ENCODE assay signal across 8 cellular contexts in genomic region chr2:10278029-10278762, GRCh38. TPM values are rescaled to one million over a fixed set of nuclear protein-coding genes. Genes with fewer than 3 reads are reported as not detected.
A peak's percentile ranks its signal among the peaks of the same experiment; 100 is the strongest.
DNase-seq lines count a peak whose midpoint lies in the region; ATAC-seq, FAIRE-seq and TF ChIP-seq lines count a peak whose summit lies in the region.

No MANE protein-coding gene starts in this region.

- H3K27me3 Mint-ChIP-seq in type B pancreatic cell, result peaks cover 4% of the 10 kb centered on the region

- H3K36me3 ChIP-seq in ascending aorta, result no peaks in the 10 kb centered on the region
- no peaks in the 10 kb centered on the region for H3K36me3 ChIP-seq in lung (ENCODE audit: control insufficient read depth in 2 of 2, insufficient read depth in 2 of 2, low read length in 2 of 2)

- H3K4me3 ChIP-seq in ascending aorta (no peak overlapping the region), lung (no peak overlapping the region)

- H3K27me3 ChIP-seq in ascending aorta (no peaks in the 10 kb centered on the region), lung (ENCODE audit: control insufficient read depth, insufficient read depth) (no peaks in the 10 kb centered on the region)

- H3K9me3 Mint-ChIP-seq in type B pancreatic cell, result no peaks in the 10 kb centered on the region

- DNase-seq in stimulated activated CD4-positive, alpha-beta T cell treated with anti-CD3 and anti-CD28 coated beads, Interleukin-15, amount 100 ng/mL, for 24 hours, result peak; percentile 41
- DNase-seq in stimulated activated CD4-positive, alpha-beta T cell treated with anti-CD3 and anti-CD28 coated beads, Interleukin-12 subunit alpha, Interleukin-12 subunit beta, amount 100 ng/mL, for 4 hours, result no peak
- DNase-seq in ascending aorta (ENCODE audit: low spot score in 2 of 2) (peak; percentile 63 to 84), lung (ENCODE audit: low spot score) (peak; percentile 67), type B pancreatic cell (ENCODE audit: extremely low spot score, unreplicated experiment) (no peak), NCI-H2227 (lab: John Stamatoyannopoulos, UW; ENCODE audit: unreplicated experiment) (no peak), H54 (ENCODE audit: insufficient read length, low spot score) (no peak)

- intact Hi-C loops in ascending aorta (cut with DNase I), result no loop called here

- no peaks in the 10 kb centered on the region for H3K36me3 Mint-ChIP-seq in type B pancreatic cell

- no peak for TF ChIP-seq POLR2A in H54 (IDR thresholded peaks at IDR 0.05; ENCODE audit: low read depth, low read length)

- H3K27ac ChIP-seq in ascending aorta (no peak overlapping the region), lung (ENCODE audit: low read depth in 1 of 2, low read length in 1 of 2) (peak overlapping the region in 1 of 2 donors; percentile 28)

- H3K4me1 ChIP-seq in ascending aorta, result no peaks in the 10 kb centered on the region
- peaks cover 0 to 7% of the 10 kb centered on the region in 2 donors for H3K4me1 ChIP-seq in lung (ENCODE audit: control insufficient read depth in 2 of 2, insufficient read depth in 2 of 2, low read length in 2 of 2)

- no peak for FAIRE-seq in H54 (lab: Jason Lieb, UNC)

- TF ChIP-seq CTCF in ascending aorta (IDR thresholded peaks at IDR 0.05), result no peak
- TF ChIP-seq CTCF in lung (IDR thresholded peaks at IDR 0.05; ENCODE audit: control extremely low read depth, extremely low read depth), result no peak
- TF ChIP-seq CTCF in type B pancreatic cell (conservative IDR thresholded peaks at IDR 0.05), result no peak

- H3K4me1 Mint-ChIP-seq in type B pancreatic cell (ENCODE audit: unreplicated experiment), result peaks cover 10% of the 10 kb centered on the region

- H3K9me3 ChIP-seq in ascending aorta (no peaks in the 10 kb centered on the region), lung (ENCODE audit: control insufficient read depth in 2 of 2, insufficient read depth in 1 of 2, low read length in 1 of 2) (no peaks in the 10 kb centered on the region)

- ATAC-seq in lung (ENCODE audit: insufficient read depth, low FRiP score) (peak; percentile 54), GM21360 (IDR thresholded peaks at IDR 0.05; ENCODE audit: unreplicated experiment) (no peak)

- H3K4me3 Mint-ChIP-seq in type B pancreatic cell, result no peak overlapping the region

- WGBS in lung, 2 donors, result 52 to 61% methylated on average over 19 of the region's 19 CpGs

- H3K27ac Mint-ChIP-seq in type B pancreatic cell, result peak overlapping the region; percentile 6

RNA-seq across cellular contexts. Expression of gene HPCAL1, which starts 24.5 kb away (rescaled TPM):
- total RNA-seq in ascending aorta, result 401 TPM
- 100 to 1,000 TPM; 122 to 143 TPM for total RNA-seq in lung
- 100 to 1,000 TPM; 129 to 147 TPM for polyA plus RNA-seq in lung
- 13.4 and 17.8 TPM in 2 replicates for total RNA-seq in type B pancreatic cell (ENCODE audit: low replicate concordance)

Comparison
In these comparisons a context has a peak if more than half of its experiments do, and no peak if none do; other contexts are left out.
1. DNase-seq: peak in stimulated activated CD4-positive, alpha-beta T cell treated with anti-CD3 and anti-CD28 coated beads, Interleukin-15, amount 100 ng/mL, for 24 hours (single experiment), ascending aorta (2 of 2) and lung (single experiment); none in stimulated activated CD4-positive, alpha-beta T cell treated with anti-CD3 and anti-CD28 coated beads, Interleukin-12 subunit alpha, Interleukin-12 subunit beta, amount 100 ng/mL, for 4 hours (single experiment), type B pancreatic cell (single experiment), NCI-H2227 (single experiment) and H54 (single experiment).